In genomic region chr22:30635273-30636225, GRCh38 we compare ENCODE assay signal across 1 cellular context.
TF ChIP-seq lines count a peak whose summit lies in the region.

Gene SLC35E4 (plus strand): TSS chr22:30635781. CDS start chr22:30636451, 670 bp downstream.

TF ChIP-seq in Ishikawa, 13 proteins besides CTCF, POLR2A, EP300 and RAD21 (continued from another document):
- no peak for TF ChIP-seq REST (IDR thresholded peaks at IDR 0.05; ENCODE audit: low read depth)
